Comparison of ENCODE assay signal across 1 cellular context in the genomic region with DNA sequence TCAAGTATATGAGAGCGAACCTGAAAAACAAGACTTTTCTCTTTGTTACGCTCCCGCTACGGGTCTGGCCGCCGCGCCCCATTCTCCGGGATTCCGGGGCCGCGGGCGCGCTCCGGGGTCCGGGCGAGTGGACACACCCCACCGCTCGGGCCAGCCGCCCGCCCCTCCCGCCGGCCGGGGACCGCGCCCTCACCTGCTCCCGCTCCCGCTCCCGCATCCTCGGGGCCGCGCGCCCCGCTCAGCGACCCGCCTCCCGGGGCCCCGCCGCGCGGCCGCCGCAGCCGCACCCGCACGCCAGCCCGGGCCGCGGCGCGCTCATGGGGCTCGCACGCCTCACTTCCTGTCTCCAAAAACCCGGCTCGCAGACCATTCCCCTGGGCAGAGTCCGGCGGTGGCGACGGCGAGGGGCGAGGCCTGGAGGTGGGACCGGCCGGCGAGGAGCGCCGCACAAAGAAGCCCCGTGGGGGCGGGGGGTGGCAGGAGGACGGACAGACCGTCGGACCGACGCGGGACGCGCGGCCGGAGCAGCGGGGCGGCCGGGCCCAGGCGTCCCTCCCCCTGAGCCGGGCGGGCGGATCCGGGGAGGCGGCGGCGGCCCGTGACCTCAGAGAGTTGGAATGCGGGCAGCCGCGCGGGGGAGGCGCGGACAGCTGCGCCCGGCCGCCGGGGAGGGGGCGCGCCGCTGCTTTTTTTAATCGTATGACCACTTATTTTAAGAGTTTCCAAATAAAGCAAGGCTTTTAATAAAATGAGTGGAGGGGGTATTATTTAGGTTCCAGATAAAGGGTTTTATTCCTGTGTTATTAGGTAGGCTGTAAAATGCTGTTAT.
A peak's percentile ranks its signal among the peaks of the same experiment; 100 is the strongest.
TF ChIP-seq lines count a peak whose summit lies in the region.

Gene PTPN21, minus strand, starts transcription at position 550 of the 829 bp plus-strand sequence. CDS start 4,590 bp downstream, outside the sequence.

TF ChIP-seq in K562, 482 proteins besides CTCF, POLR2A, EP300 and RAD21 (continued from another document):
- 0 out of 2 replicates have a peak, but pooled peaks have one; percentile 18 for TF ChIP-seq RB1 (IDR thresholded peaks at IDR 0.05; ENCODE audit: low read depth)
- peak; percentile 51; the same call in 1 of the 2 replicates for TF ChIP-seq DPF2 (IDR thresholded peaks at IDR 0.05)
- no peak for TF ChIP-seq ATF6 (CRISPR knock-in tag; IDR thresholded peaks at IDR 0.05)
- peak; percentile 49; the same call in 1 of the 2 replicates for TF ChIP-seq JUN (IDR thresholded peaks at IDR 0.05; ENCODE audit: borderline replicate concordance, low read depth, low read length)
- no peak for TF ChIP-seq JUN (CRISPR knock-in tag; IDR thresholded peaks at IDR 0.05; ENCODE audit: borderline replicate concordance)
- no peak for TF ChIP-seq MTF1 (CRISPR knock-in tag; IDR thresholded peaks at IDR 0.05; ENCODE audit: borderline replicate concordance)
- TF ChIP-seq ETS1 (conservative IDR thresholded peaks at IDR 0.05; ENCODE audit: control insufficient read depth, low read depth, low read length), result no peak
- no peak for TF ChIP-seq NFE2L1 (tag; IDR thresholded peaks at IDR 0.05; ENCODE audit: borderline replicate concordance, low read depth)
- peak in 1 of 2 experiments; percentile 61; a peak in 1 of 4 replicates for TF ChIP-seq MAZ (CRISPR knock-in tag; conservative IDR thresholded peaks at IDR 0.05 in 1 of 2, IDR thresholded peaks at IDR 0.05 in 1 of 2)
- TF ChIP-seq NRF1 (conservative IDR thresholded peaks at IDR 0.05 in 1 of 2, IDR thresholded peaks at IDR 0.05 in 1 of 2), result peak in 1 of 2 experiments; percentile 23; a peak in 1 of 4 replicates
- TF ChIP-seq CTBP1 (IDR thresholded peaks at IDR 0.05; ENCODE audit: borderline replicate concordance), result peak; percentile 68
- TF ChIP-seq, protein P1, sequence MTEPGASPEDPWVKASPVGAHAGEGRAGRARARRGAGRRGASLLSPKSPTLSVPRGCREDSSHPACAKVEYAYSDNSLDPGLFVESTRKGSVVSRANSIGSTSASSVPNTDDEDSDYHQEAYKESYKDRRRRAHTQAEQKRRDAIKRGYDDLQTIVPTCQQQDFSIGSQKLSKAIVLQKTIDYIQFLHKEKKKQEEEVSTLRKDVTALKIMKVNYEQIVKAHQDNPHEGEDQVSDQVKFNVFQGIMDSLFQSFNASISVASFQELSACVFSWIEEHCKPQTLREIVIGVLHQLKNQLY (CRISPR knock-in tag; conservative IDR thresholded peaks at IDR 0.05), result no peak
- TF ChIP-seq, protein P2, sequence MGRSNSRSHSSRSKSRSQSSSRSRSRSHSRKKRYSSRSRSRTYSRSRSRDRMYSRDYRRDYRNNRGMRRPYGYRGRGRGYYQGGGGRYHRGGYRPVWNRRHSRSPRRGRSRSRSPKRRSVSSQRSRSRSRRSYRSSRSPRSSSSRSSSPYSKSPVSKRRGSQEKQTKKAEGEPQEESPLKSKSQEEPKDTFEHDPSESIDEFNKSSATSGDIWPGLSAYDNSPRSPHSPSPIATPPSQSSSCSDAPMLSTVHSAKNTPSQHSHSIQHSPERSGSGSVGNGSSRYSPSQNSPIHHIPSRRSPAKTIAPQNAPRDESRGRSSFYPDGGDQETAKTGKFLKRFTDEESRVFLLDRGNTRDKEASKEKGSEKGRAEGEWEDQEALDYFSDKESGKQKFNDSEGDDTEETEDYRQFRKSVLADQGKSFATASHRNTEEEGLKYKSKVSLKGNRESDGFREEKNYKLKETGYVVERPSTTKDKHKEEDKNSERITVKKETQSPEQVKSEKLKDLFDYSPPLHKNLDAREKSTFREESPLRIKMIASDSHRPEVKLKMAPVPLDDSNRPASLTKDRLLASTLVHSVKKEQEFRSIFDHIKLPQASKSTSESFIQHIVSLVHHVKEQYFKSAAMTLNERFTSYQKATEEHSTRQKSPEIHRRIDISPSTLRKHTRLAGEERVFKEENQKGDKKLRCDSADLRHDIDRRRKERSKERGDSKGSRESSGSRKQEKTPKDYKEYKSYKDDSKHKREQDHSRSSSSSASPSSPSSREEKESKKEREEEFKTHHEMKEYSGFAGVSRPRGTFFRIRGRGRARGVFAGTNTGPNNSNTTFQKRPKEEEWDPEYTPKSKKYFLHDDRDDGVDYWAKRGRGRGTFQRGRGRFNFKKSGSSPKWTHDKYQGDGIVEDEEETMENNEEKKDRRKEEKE (IDR thresholded peaks at IDR 0.05; ENCODE audit: borderline replicate concordance in 1 of 2, control insufficient read depth in 1 of 2, low read depth in 2 of 2, low read length in 1 of 2), result no peak
- TF ChIP-seq ZNF395 (CRISPR knock-in tag; IDR thresholded peaks at IDR 0.05), result 0 out of 2 replicates have a peak, but pooled peaks have one; percentile 21
- no peak for TF ChIP-seq KHSRP (IDR thresholded peaks at IDR 0.05)
- no peak; the same call in 1 of the 2 replicates for TF ChIP-seq GABPB1 (CRISPR knock-in tag; IDR thresholded peaks at IDR 0.05)
- no peak for TF ChIP-seq NR1H2 (CRISPR knock-in tag; IDR thresholded peaks at IDR 0.05)
- TF ChIP-seq ELF4 (CRISPR knock-in tag; IDR thresholded peaks at IDR 0.05), result no peak
- TF ChIP-seq ZNF445 (CRISPR knock-in tag; IDR thresholded peaks at IDR 0.05; ENCODE audit: low read depth), result no peak
- TF ChIP-seq HDAC2 (IDR thresholded peaks at IDR 0.05), result no peak
